ENCODE assay signal across 13 cellular contexts in genomic region chr18:58315041-58315440, GRCh38.
DNase-seq lines count a peak whose midpoint lies in the region; ATAC-seq and TF ChIP-seq lines count a peak whose summit lies in the region.
"Had no signal": no experiment of that assay in that cellular context is flagged by ENCODE, and none has a peak within 500 bp of the region (broad histone marks: within the 10 kb centered on the region; RNA-seq: fewer than 3 reads in every experiment).

No MANE protein-coding gene starts in this region.

- H3K36me3 ChIP-seq in colonic mucosa: no peaks in the 10 kb centered on the region
- H3K36me3 ChIP-seq in mesodermal cell (ENCODE audit: control insufficient read depth, insufficient read depth, low read length): no peaks in the 10 kb centered on the region
- H3K36me3 ChIP-seq in thyroid gland: no peaks in the 10 kb centered on the region

- DNase-seq in NCI-H510A treated with DMSO at 0.1 percent for 48 hours (lab: John Stamatoyannopoulos, UW): peak; percentile 32
- no peak for DNase-seq in NCI-H510A (lab: John Stamatoyannopoulos, UW)
- DNase-seq in colonic mucosa: no peak
- DNase-seq in thyroid gland: no peak
- no peak for DNase-seq in activated CD4-positive, alpha-beta T cell treated with anti-CD3 and anti-CD28 coated beads, Interleukin-2, amount 50 U/mL, for 1 hour
- DNase-seq: activated CD8-positive, alpha-beta memory T cell treated with anti-CD3 and anti-CD28 coated beads, Interleukin-2, amount 50 U/mL, for 48 hours; SHP77 treated with DMSO at 0.1 percent for 48 hours; stimulated activated CD4-positive, alpha-beta T cell treated with anti-CD3 and anti-CD28 coated beads, Interleukin-4, amount 100 ng/mL, for 1 hour had no signal

- H3K4me1 ChIP-seq in colonic mucosa: peaks cover 20% of the 10 kb centered on the region
- H3K4me1 ChIP-seq in mesodermal cell (ENCODE audit: control insufficient read depth, insufficient read depth, low read length, poor library complexity, severe bottlenecking): peaks cover 30% of the 10 kb centered on the region
- H3K4me1 ChIP-seq in thyroid gland: peaks cover 41 to 64% of the 10 kb centered on the region in 2 donors

- H3K9ac ChIP-seq in colonic mucosa (ENCODE audit: low read depth in 2 of 2, low read length in 2 of 2): no peak overlapping the region

- H3K27me3 ChIP-seq in colonic mucosa: no peaks in the 10 kb centered on the region
- no peaks in the 10 kb centered on the region for H3K27me3 ChIP-seq in thyroid gland
- H3K27me3 ChIP-seq: MG63 had no signal

- H3K27ac ChIP-seq in colonic mucosa: peak overlapping the region; percentile 59
- peak overlapping the region; percentile 5 for H3K27ac ChIP-seq in mesodermal cell (ENCODE audit: low read depth, low read length, severe bottlenecking)
- H3K27ac ChIP-seq in thyroid gland: peak overlapping the region in 2 of 3 donors; percentile 52 to 64
- H3K27ac ChIP-seq: 22Rv1 had no signal

- H3K4me3 ChIP-seq in colonic mucosa: no peak overlapping the region
- H3K4me3 ChIP-seq in mesodermal cell (ENCODE audit: extremely low read depth, insufficient read depth, low read length, poor library complexity, severe bottlenecking): no peak overlapping the region
- H3K4me3 ChIP-seq in thyroid gland (replicated peaks in 1 of 3): no peak overlapping the region
- H3K4me3 ChIP-seq: MG63 had no signal

- intact Hi-C loops in colonic mucosa (cut with DNase I): no loop called here
- intact Hi-C loops in thyroid gland (cut with DNase I): loop anchor here (10.0 kb wide), 2 partner anchors 130 to 270 kb away; partner anchors contain the start of gene NEDD4L

- no peak for TF ChIP-seq POLR2A in thyroid gland (IDR thresholded peaks at IDR 0.05)

- ATAC-seq in GM18519 (IDR thresholded peaks at IDR 0.05; ENCODE audit: low FRiP score, unreplicated experiment) (no peak), GM21515 (IDR thresholded peaks at IDR 0.05; ENCODE audit: unreplicated experiment) (no peak)

- TF ChIP-seq CTCF in colonic mucosa (IDR thresholded peaks at IDR 0.05): no peak
- no peak for TF ChIP-seq CTCF in thyroid gland (IDR thresholded peaks at IDR 0.05)

- WGBS in mesodermal cell (ENCODE audit: insufficient coverage in 2 of 2), 2 experiments: 79 to 88% methylated on average over 7 to 8 of the region's 8 CpGs
- 83 to 94% methylated on average over 8 of the region's 8 CpGs for WGBS in thyroid gland, 2 donors

- no peaks in the 10 kb centered on the region for H3K9me3 ChIP-seq in colonic mucosa
- no peaks in the 10 kb centered on the region for H3K9me3 ChIP-seq in mesodermal cell (ENCODE audit: control insufficient read depth, low read length)
- no peaks in the 10 kb centered on the region for H3K9me3 ChIP-seq in thyroid gland
- H3K9me3 ChIP-seq: MG63 had no signal

Comparison
In these comparisons a context has a peak if more than half of its experiments do, and no peak if none do; other contexts are left out.
1. H3K27ac ChIP-seq: peak in every context shown above with its lines; median percentile 59 in colonic mucosa; 58 in thyroid gland; 5 in mesodermal cell.